In the genomic region with DNA sequence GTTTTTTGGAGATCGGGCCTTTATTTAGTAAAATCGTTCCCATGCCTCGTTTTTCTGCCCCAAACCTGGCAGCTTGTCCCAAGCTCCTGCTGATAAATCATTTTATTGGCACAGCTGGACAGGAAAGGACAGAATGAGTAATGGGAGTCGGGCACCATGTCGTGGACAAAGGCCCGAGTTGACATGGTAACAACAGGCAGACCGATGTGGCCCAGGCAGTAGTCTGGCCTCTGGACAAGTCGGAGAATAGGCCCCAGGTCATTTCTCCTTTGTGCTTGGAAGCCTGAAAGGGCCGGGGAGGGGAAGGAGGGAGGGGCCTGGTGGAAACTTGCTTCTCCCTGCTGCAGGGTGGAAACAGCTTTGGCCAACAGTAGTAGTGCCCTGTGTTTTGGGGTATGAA, we compare ENCODE assay signal across 19 cellular contexts.
DNase-seq lines count a peak whose midpoint lies in the region; ATAC-seq and TF ChIP-seq lines count a peak whose summit lies in the region.
"Had no signal": no experiment of that assay in that cellular context is flagged by ENCODE, and none has a peak within 500 bp of the region (broad histone marks: within the 10 kb centered on the region; RNA-seq: fewer than 3 reads in every experiment).

No MANE protein-coding gene starts in this region.

- no peaks in the 10 kb centered on the region for H3K36me3 ChIP-seq in esophagus muscularis mucosa
- H3K36me3 ChIP-seq: left lung, uterus had no signal

- peaks cover 0 to 27% (median 17%) of the 10 kb centered on the region in 4 donors for H3K4me1 ChIP-seq in esophagus muscularis mucosa
- H3K4me1 ChIP-seq: left lung, uterus had no signal

- WGBS in esophagus muscularis mucosa: 25% methylated on average over 9 of the region's 9 CpGs

- intact Hi-C loops in esophagus muscularis mucosa (cut with DNase I): no loop called here

- no peaks in the 10 kb centered on the region for H3K27me3 ChIP-seq in esophagus muscularis mucosa
- H3K27me3 ChIP-seq: left lung, uterus had no signal

- no peak for TF ChIP-seq EP300 in esophagus muscularis mucosa (IDR thresholded peaks at IDR 0.05)

- no peak overlapping the region for H3K4me3 ChIP-seq in esophagus muscularis mucosa
- H3K4me3 ChIP-seq: left lung, uterus had no signal

- peak overlapping the region; percentile 32 to 51 (median 49) for H3K27ac ChIP-seq in esophagus muscularis mucosa (replicated peaks in 1 of 4)
- H3K27ac ChIP-seq: left lung, uterus had no signal

- ATAC-seq in HG03135 (IDR thresholded peaks at IDR 0.05; ENCODE audit: unreplicated experiment): no peak
- ATAC-seq: activated T-cell treated with anti-CD3 and anti-CD28 coated beads, Interleukin-2, amount 50 U/mL, for 4 hours; left lung; stimulated activated naive CD8-positive, alpha-beta T cell treated with anti-CD3 and anti-CD28 coated beads, Interleukin-15, amount 100 ng/mL, for 72 hours had no signal

- TF ChIP-seq CTCF in esophagus muscularis mucosa (IDR thresholded peaks at IDR 0.05): no peak

- DNase-seq in ELF-1 (ENCODE audit: low read depth, low spot score): peak; percentile 49
- peak; percentile 92 for DNase-seq in NCI-H774 (lab: John Stamatoyannopoulos, UW)
- no peak for DNase-seq in esophagus muscularis mucosa (ENCODE audit: extremely low spot score)
- peak; percentile 1 for DNase-seq in pons (ENCODE audit: low spot score)
- no peak for DNase-seq in NK-92 (lab: John Stamatoyannopoulos, UW; ENCODE audit: unreplicated experiment)
- no peak for DNase-seq in SKM-1 (lab: John Stamatoyannopoulos, UW; ENCODE audit: unreplicated experiment)
- no peak for DNase-seq in HT-29 (ENCODE audit: low spot score)
- DNase-seq: activated CD4-positive, alpha-beta memory T cell treated with anti-CD3 and anti-CD28 coated beads for 36 hours; activated naive CD8-positive, alpha-beta T cell treated with anti-CD3 and anti-CD28 coated beads for 36 hours; activated T-cell treated with anti-CD3 and anti-CD28 coated beads, Interleukin-2, amount 50 U/mL, for 4 hours; CD8-positive, alpha-beta memory T cell; effector memory CD4-positive, alpha-beta T cell; KG1; left lung; NCI-H1436; NCI-H2227 treated with DMSO at 0.1 percent for 48 hours; stimulated activated naive CD8-positive, alpha-beta T cell treated with anti-CD3 and anti-CD28 coated beads, Interleukin-15, amount 100 ng/mL, for 72 hours; uterus had no signal

- H3K9me3 ChIP-seq in esophagus muscularis mucosa: no peaks in the 10 kb centered on the region
- H3K9me3 ChIP-seq: left lung, uterus had no signal

- no peak for TF ChIP-seq POLR2A in esophagus muscularis mucosa (IDR thresholded peaks at IDR 0.05; ENCODE audit: low read depth)

Comparison
In these comparisons a context has a peak if more than half of its experiments do, and no peak if none do; other contexts are left out.
1. DNase-seq: peak in ELF-1 (single experiment), NCI-H774 (single experiment) and pons (single experiment); none in esophagus muscularis mucosa (single experiment), NK-92 (single experiment), SKM-1 (single experiment) and HT-29 (single experiment).